Comparison of ENCODE assay signal across 8 cellular contexts in the genomic region with DNA sequence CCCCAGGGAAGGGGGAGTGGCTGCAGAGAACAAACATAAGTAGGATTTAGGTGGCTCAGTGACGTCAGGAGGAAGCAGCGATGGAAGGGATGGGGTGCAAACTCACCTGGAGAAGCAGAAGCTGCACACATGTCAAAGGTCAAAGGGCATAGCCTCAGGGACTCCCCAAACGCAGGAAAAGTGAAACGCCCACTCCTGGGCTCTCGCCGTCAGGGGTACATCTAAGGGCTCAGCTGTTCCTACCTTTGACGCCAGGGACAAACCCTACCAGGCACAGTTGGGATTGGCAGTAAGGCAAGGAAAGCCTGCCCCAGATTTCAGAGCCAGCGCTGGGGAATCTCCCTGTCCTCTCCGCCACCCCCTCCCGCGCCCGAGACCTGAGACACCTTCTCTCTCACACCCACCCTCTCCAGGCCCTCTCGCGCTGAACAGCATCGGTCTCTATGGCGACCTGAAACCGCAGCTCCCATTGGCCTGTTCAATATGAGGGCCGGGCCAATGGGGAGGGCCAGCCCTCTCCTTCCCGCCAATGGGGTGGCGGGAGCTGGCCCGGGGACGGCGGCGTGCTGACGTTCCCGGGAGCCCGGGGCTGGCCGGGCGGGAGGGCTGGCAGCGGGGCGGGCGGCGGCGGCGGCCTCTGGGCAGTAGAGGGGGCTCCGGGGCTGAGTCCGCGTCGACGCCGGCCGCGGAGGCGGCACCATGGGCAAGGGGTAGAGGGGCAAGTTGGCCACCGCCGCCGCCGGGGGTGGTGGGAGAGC. TPM values are rescaled to one million over a fixed set of nuclear protein-coding genes. Genes with fewer than 3 reads are reported as not detected.
DNase-seq lines count a peak whose midpoint lies in the region; ATAC-seq, FAIRE-seq and TF ChIP-seq lines count a peak whose summit lies in the region.

A gene (minus strand): TSS at position 445 of the 758 bp plus-strand sequence. CDS start 314 bp downstream, at position 131.
A gene with protein sequence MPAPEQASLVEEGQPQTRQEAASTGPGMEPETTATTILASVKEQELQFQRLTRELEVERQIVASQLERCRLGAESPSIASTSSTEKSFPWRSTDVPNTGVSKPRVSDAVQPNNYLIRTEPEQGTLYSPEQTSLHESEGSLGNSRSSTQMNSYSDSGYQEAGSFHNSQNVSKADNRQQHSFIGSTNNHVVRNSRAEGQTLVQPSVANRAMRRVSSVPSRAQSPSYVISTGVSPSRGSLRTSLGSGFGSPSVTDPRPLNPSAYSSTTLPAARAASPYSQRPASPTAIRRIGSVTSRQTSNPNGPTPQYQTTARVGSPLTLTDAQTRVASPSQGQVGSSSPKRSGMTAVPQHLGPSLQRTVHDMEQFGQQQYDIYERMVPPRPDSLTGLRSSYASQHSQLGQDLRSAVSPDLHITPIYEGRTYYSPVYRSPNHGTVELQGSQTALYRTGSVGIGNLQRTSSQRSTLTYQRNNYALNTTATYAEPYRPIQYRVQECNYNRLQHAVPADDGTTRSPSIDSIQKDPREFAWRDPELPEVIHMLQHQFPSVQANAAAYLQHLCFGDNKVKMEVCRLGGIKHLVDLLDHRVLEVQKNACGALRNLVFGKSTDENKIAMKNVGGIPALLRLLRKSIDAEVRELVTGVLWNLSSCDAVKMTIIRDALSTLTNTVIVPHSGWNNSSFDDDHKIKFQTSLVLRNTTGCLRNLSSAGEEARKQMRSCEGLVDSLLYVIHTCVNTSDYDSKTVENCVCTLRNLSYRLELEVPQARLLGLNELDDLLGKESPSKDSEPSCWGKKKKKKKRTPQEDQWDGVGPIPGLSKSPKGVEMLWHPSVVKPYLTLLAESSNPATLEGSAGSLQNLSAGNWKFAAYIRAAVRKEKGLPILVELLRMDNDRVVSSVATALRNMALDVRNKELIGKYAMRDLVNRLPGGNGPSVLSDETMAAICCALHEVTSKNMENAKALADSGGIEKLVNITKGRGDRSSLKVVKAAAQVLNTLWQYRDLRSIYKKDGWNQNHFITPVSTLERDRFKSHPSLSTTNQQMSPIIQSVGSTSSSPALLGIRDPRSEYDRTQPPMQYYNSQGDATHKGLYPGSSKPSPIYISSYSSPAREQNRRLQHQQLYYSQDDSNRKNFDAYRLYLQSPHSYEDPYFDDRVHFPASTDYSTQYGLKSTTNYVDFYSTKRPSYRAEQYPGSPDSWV (plus strand): TSS at position 644 of the 758 bp plus-strand sequence. CDS start 76,233 bp downstream, outside the sequence.

- FAIRE-seq in GM12892 (lab: Jason Lieb, UNC) = peak; percentile 91

- no peak for TF ChIP-seq POLR2A in GM12892 (IDR thresholded peaks at IDR 0.05; ENCODE audit: low read depth, low read length)

- CTCF ChIA-PET in T-cell (lab: Charles Lee) = interaction anchor here in 1 of 2 donors (0.7 kb wide), 2 partner anchors 9 kb away, joined by 3 to 4 read pairs; no protein-coding TSS in a partner anchor

- H3K9me3 Mint-ChIP-seq in T-cell (no peaks in the 10 kb centered on the region), type B pancreatic cell (no peaks in the 10 kb centered on the region)

- POLR2A ChIA-PET in T-cell (lab: Charles Lee) = interaction anchor here in 1 of 2 donors (0.6 kb wide), 2 partner anchors 25 to 1021 kb away, joined by 3 to 4 read pairs; no protein-coding TSS in a partner anchor

- DNase-seq in GM12892 (ENCODE audit: insufficient read length) = peak; percentile 83
- peak; percentile 67 for DNase-seq in NCI-H1436 treated with DMSO at 0.1 percent for 48 hours (lab: John Stamatoyannopoulos, UW)
- peak; percentile 72 to 92 (median 87) for DNase-seq in T-cell
- peak; percentile 85 for DNase-seq in amniotic epithelial cell (ENCODE audit: low read depth)
- DNase-seq in left cardiac atrium = peak; percentile 92
- peak; percentile 80 to 99 (median 90) for DNase-seq in posterior cingulate gyrus
- peak; percentile 92 for DNase-seq in type B pancreatic cell (ENCODE audit: extremely low spot score, unreplicated experiment)

- H3K4me1 Mint-ChIP-seq in T-cell (peaks cover 16 to 32% (median 19%) of the 10 kb centered on the region in 3 donors), type B pancreatic cell (ENCODE audit: unreplicated experiment) (peaks cover 21% of the 10 kb centered on the region)

- peak; percentile 45 for TF ChIP-seq CTCF in type B pancreatic cell (conservative IDR thresholded peaks at IDR 0.05)

- H3K4me3 Mint-ChIP-seq in T-cell = peak within 1 kb of the TSS; percentile 90 to 97 (median 96)
- H3K4me3 Mint-ChIP-seq in type B pancreatic cell = peak within 1 kb of the TSS; percentile 97

- ATAC-seq in HG02840 (IDR thresholded peaks at IDR 0.05; ENCODE audit: low FRiP score, unreplicated experiment) (peak; percentile 91), T-cell (replicated peaks in 1 of 4) (peak; percentile 88 to 91 (median 90)), left cardiac atrium (peak; percentile 95 to 96)

- intact Hi-C loops in left cardiac atrium (cut with DNase I) = loop anchor here (5.0 to 10.0 kb wide), 3 partner anchors 272 to 296 kb away; no protein-coding TSS in a partner anchor
- intact Hi-C loops in posterior cingulate gyrus (cut with DNase I) = loop anchor here (2.0 to 10.0 kb wide), 3 partner anchors 274 to 582 kb away; a partner anchor contains a TSS

- H3K36me3 Mint-ChIP-seq in T-cell (no peaks in the 10 kb centered on the region), type B pancreatic cell (no peaks in the 10 kb centered on the region)

- H3K27ac Mint-ChIP-seq in T-cell (peak within 1 kb of the TSS; percentile 75 to 85), type B pancreatic cell (peak within 1 kb of the TSS; percentile 94)

- peaks cover 0 to 3% of the 10 kb centered on the region in 2 donors for H3K27me3 Mint-ChIP-seq in T-cell
- H3K27me3 Mint-ChIP-seq in type B pancreatic cell = no peaks in the 10 kb centered on the region

RNA-seq across cellular contexts. Expression of the first gene that starts in this region (rescaled TPM):
- polyA plus RNA-seq in GM12892 (2012; ENCODE audit: missing spikeins) = not detected
- total RNA-seq in T-cell = not detected
- total RNA-seq in left cardiac atrium = 1 to 10 TPM; 1.1 to 2.0 TPM
- total RNA-seq in type B pancreatic cell (ENCODE audit: low replicate concordance) = 0.69 and 3.1 TPM in 2 replicates

RNA-seq across cellular contexts. Expression of the second gene that starts in this region (rescaled TPM):
- 12.6 TPM for polyA plus RNA-seq in GM12892 (2012; ENCODE audit: missing spikeins)
- total RNA-seq in T-cell = 10 to 100 TPM; 17.3 to 23.1 (median 20.3) TPM
- total RNA-seq in left cardiac atrium = 10 to 100 TPM; 62.5 to 64.8 TPM
- total RNA-seq in type B pancreatic cell (ENCODE audit: low replicate concordance) = 49.0 and 73.6 TPM in 2 replicates

Comparison
In these comparisons a context has a peak if more than half of its experiments do, and no peak if none do; other contexts are left out.
1. Peak in every context shown above with its lines: DNase-seq and ATAC-seq.